ENCODE assay signal across 8 cellular contexts in the genomic region with DNA sequence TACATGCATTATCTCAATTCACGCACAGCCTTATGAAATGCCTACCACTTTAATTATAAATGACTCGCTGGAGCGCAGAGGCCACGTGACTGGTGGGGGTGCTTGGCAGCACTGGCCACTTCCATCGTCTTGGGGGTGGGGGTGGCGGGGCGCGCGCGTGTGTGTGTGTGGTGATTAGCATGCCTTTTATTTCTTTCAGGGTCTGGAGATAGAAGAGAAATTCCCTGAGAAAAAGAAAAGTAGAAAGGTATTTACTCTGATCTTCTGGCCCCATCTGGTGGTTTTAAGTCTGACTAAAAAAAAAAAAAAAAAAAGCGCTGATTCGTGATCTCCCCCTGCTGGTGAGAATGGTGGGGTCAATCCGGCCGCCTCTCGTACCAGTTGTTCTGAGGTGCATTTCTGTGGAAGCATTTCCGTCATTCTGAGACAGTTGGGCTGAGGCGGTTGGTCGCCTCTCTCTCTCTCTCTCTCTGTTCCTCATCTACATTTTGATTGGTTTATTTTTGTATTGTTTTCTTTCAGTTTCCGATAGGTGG. TPM values are rescaled to one million over a fixed set of nuclear protein-coding genes. Genes with fewer than 3 reads are reported as not detected.
DNase-seq lines count a peak whose midpoint lies in the region; ATAC-seq, FAIRE-seq and TF ChIP-seq lines count a peak whose summit lies in the region.

A gene with protein sequence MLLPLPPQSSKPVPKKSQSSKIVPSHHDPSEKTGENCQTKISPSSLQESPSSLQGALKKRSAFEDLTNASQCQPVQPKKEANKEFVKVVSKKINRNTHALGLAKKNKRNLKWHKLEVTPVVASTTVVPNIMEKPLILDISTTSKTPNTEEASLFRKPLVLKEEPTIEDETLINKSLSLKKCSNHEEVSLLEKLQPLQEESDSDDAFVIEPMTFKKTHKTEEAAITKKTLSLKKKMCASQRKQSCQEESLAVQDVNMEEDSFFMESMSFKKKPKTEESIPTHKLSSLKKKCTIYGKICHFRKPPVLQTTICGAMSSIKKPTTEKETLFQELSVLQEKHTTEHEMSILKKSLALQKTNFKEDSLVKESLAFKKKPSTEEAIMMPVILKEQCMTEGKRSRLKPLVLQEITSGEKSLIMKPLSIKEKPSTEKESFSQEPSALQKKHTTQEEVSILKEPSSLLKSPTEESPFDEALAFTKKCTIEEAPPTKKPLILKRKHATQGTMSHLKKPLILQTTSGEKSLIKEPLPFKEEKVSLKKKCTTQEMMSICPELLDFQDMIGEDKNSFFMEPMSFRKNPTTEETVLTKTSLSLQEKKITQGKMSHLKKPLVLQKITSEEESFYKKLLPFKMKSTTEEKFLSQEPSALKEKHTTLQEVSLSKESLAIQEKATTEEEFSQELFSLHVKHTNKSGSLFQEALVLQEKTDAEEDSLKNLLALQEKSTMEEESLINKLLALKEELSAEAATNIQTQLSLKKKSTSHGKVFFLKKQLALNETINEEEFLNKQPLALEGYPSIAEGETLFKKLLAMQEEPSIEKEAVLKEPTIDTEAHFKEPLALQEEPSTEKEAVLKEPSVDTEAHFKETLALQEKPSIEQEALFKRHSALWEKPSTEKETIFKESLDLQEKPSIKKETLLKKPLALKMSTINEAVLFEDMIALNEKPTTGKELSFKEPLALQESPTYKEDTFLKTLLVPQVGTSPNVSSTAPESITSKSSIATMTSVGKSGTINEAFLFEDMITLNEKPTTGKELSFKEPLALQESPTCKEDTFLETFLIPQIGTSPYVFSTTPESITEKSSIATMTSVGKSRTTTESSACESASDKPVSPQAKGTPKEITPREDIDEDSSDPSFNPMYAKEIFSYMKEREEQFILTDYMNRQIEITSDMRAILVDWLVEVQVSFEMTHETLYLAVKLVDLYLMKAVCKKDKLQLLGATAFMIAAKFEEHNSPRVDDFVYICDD (N-terminal part only) (plus strand): TSS at position 402 of the 536 bp plus-strand sequence. CDS start 80,399 bp downstream, outside the sequence.

- no peaks in the 10 kb centered on the region for H3K79me2 ChIP-seq in OCI-LY1 (ENCODE audit: insufficient read depth, low read length)

- H3K4me1 ChIP-seq in OCI-LY1 (ENCODE audit: insufficient read depth, low read length, severe bottlenecking): peaks cover 6% of the 10 kb centered on the region

- H2AFZ ChIP-seq in OCI-LY1 (ENCODE audit: low read length): 0 out of 2 replicates have a peak within 1 kb of the TSS, but pooled peaks have one; percentile 16

- H3K27me3 ChIP-seq in OCI-LY1 (ENCODE audit: insufficient read depth, low read length): no peaks in the 10 kb centered on the region

- H3K27ac Mint-ChIP-seq in naive thymus-derived CD8-positive, alpha-beta T cell: peak within 1 kb of the TSS; percentile 86 to 94 (median 90)
- H3K27ac Mint-ChIP-seq in stimulated activated naive B cell treated with anti-CD40 and anti-IgM and Interleukin-4, amounts not matched to agents 10 μg/mL and 1 μg/mL and 100 μg/mL, for 72 hours: peak within 1 kb of the TSS; percentile 93

- peak within 1 kb of the TSS; percentile 73 to 92 (median 87) for H3K4me3 Mint-ChIP-seq in naive thymus-derived CD8-positive, alpha-beta T cell
- H3K4me3 Mint-ChIP-seq in stimulated activated naive B cell treated with anti-CD40 and anti-IgM and Interleukin-4, amounts not matched to agents 10 μg/mL and 1 μg/mL and 100 μg/mL, for 72 hours: peak within 1 kb of the TSS; percentile 79 to 86

- no peak for FAIRE-seq in HTR-8/SVneo (lab: Jason Lieb, UNC)

- H3K36me3 ChIP-seq in OCI-LY1 (ENCODE audit: insufficient read depth, low read length): no peaks in the 10 kb centered on the region

- no peaks in the 10 kb centered on the region for H3K27me3 Mint-ChIP-seq in naive thymus-derived CD8-positive, alpha-beta T cell
- peaks cover 0 to 11% of the 10 kb centered on the region in 2 donors for H3K27me3 Mint-ChIP-seq in stimulated activated naive B cell treated with anti-CD40 and anti-IgM and Interleukin-4, amounts not matched to agents 10 μg/mL and 1 μg/mL and 100 μg/mL, for 72 hours

- no peaks in the 10 kb centered on the region for H3F3A ChIP-seq in OCI-LY1 (ENCODE audit: insufficient read depth, low read length)

- H3K9me2 ChIP-seq in OCI-LY1 (ENCODE audit: low read depth, low read length): no peaks in the 10 kb centered on the region

- peak; percentile 98 for ATAC-seq in GM21423 (IDR thresholded peaks at IDR 0.05; ENCODE audit: unreplicated experiment)
- peak; percentile 96 to 97 for ATAC-seq in naive thymus-derived CD8-positive, alpha-beta T cell
- peak; percentile 99 for ATAC-seq in stimulated activated naive B cell treated with anti-CD40 and anti-IgM and Interleukin-4, amounts not matched to agents 10 μg/mL and 1 μg/mL and 100 μg/mL, for 72 hours (replicated peaks)

- peak; percentile 19 for TF ChIP-seq POLR2A in erythroblast (IDR thresholded peaks at IDR 0.05; ENCODE audit: low read length)

- H3K4me2 ChIP-seq in OCI-LY1 (ENCODE audit: low read length): peak within 1 kb of the TSS; percentile 67

- TF ChIP-seq CTCF in OCI-LY1 (IDR thresholded peaks at IDR 0.05; ENCODE audit: low read length): peak; percentile 33; the same call in 1 of the 2 replicates

- peak; percentile 37 for DNase-seq in DMS153 (lab: John Stamatoyannopoulos, UW)
- peak; percentile 22 for DNase-seq in HTR-8/SVneo (ENCODE audit: insufficient read length, low spot score)
- peak; percentile 48 for DNase-seq in activated T-cell treated with anti-CD3 and anti-CD28 coated beads for 4 hours
- DNase-seq in erythroblast (lab: John Stamatoyannopoulos, UW): peak; percentile 84 to 85
- DNase-seq in naive thymus-derived CD8-positive, alpha-beta T cell: peak; percentile 40 to 84 (median 68)
- peak; percentile 65 for DNase-seq in stimulated activated naive B cell treated with anti-CD40 and anti-IgM and Interleukin-4, amounts not matched to agents 10 μg/mL and 1 μg/mL and 100 μg/mL, for 72 hours

- H3K27ac ChIP-seq in OCI-LY1 (ENCODE audit: low read depth, low read length, poor library complexity, severe bottlenecking): peak within 1 kb of the TSS; percentile 33

- H3K36me3 Mint-ChIP-seq in naive thymus-derived CD8-positive, alpha-beta T cell: no peaks in the 10 kb centered on the region
- no peaks in the 10 kb centered on the region for H3K36me3 Mint-ChIP-seq in stimulated activated naive B cell treated with anti-CD40 and anti-IgM and Interleukin-4, amounts not matched to agents 10 μg/mL and 1 μg/mL and 100 μg/mL, for 72 hours

- H3K9ac ChIP-seq in OCI-LY1 (ENCODE audit: low read length): peak within 1 kb of the TSS; percentile 65

- no peaks in the 10 kb centered on the region for H3K9me3 ChIP-seq in OCI-LY1 (ENCODE audit: low read length)

- peak within 1 kb of the TSS; percentile 52 for H3K4me3 ChIP-seq in OCI-LY1 (ENCODE audit: low read depth, low read length, poor library complexity, severe bottlenecking)

- no peaks in the 10 kb centered on the region for H4K20me1 ChIP-seq in OCI-LY1 (ENCODE audit: insufficient read depth, low read length)

- H3K9me3 Mint-ChIP-seq in naive thymus-derived CD8-positive, alpha-beta T cell: no peaks in the 10 kb centered on the region
- no peaks in the 10 kb centered on the region for H3K9me3 Mint-ChIP-seq in stimulated activated naive B cell treated with anti-CD40 and anti-IgM and Interleukin-4, amounts not matched to agents 10 μg/mL and 1 μg/mL and 100 μg/mL, for 72 hours

- POLR2A ChIA-PET in naive thymus-derived CD8-positive, alpha-beta T cell (lab: Charles Lee): interaction anchor here (0.7 kb wide), 2 partner anchors 13 to 327 kb away, joined by 3 to 4 read pairs; no protein-coding TSS in a partner anchor

- H3K4me1 Mint-ChIP-seq in naive thymus-derived CD8-positive, alpha-beta T cell: peaks cover 2 to 13% (median 10%) of the 10 kb centered on the region in 4 donors
- peaks cover 2 to 5% of the 10 kb centered on the region in 2 donors for H3K4me1 Mint-ChIP-seq in stimulated activated naive B cell treated with anti-CD40 and anti-IgM and Interleukin-4, amounts not matched to agents 10 μg/mL and 1 μg/mL and 100 μg/mL, for 72 hours

RNA-seq across cellular contexts. Expression of the gene that starts here (rescaled TPM):
- under 1 TPM; 0.16 to 0.29 TPM for total RNA-seq in naive thymus-derived CD8-positive, alpha-beta T cell
- polyA plus RNA-seq in naive thymus-derived CD8-positive, alpha-beta T cell: not detected

Comparison
In these comparisons a context has a peak if more than half of its experiments do, and no peak if none do; other contexts are left out.
1. Peak in every context shown above with its lines: DNase-seq, ATAC-seq, H3K4me3 ChIP-seq and H3K27ac ChIP-seq.
2. Peak in DNase-seq and ATAC-seq in naive thymus-derived CD8-positive, alpha-beta T cell; RNA of the gene not detected or under 1 TPM.
3. DNase-seq: peak in every context shown above with its lines; median percentile 84 in erythroblast; 68 in naive thymus-derived CD8-positive, alpha-beta T cell; 65 in stimulated activated naive B cell treated with anti-CD40 and anti-IgM and Interleukin-4, amounts not matched to agents 10 μg/mL and 1 μg/mL and 100 μg/mL, for 72 hours; 48 in activated T-cell treated with anti-CD3 and anti-CD28 coated beads for 4 hours; 37 in DMS153; 22 in HTR-8/SVneo.